Comparison of ENCODE assay signal across 17 cellular contexts in genomic region chr22:36037102-36037758, GRCh38. TPM values are rescaled to one million over a fixed set of nuclear protein-coding genes. Genes with fewer than 3 reads are reported as not detected.
DNase-seq lines count a peak whose midpoint lies in the region; ATAC-seq and TF ChIP-seq lines count a peak whose summit lies in the region.
"Had no signal": no experiment of that assay in that cellular context is flagged by ENCODE, and none has a peak within 500 bp of the region (broad histone marks: within the 10 kb centered on the region; RNA-seq: fewer than 3 reads in every experiment).

No MANE protein-coding gene starts in this region.

- H3K4me1 ChIP-seq in BE2C (peaks cover 21% of the 10 kb centered on the region), GM23338 (ENCODE audit: insufficient read depth) (0 out of 2 replicates have a peak, but pooled peaks cover 3% of the 10 kb centered on the region), neural progenitor cell (peaks cover 16% of the 10 kb centered on the region)

- H3K27ac ChIP-seq in GM23338 (ENCODE audit: low read depth) (no peak overlapping the region), neural progenitor cell (no peak overlapping the region)
- H3K27ac ChIP-seq: KMS-11 had no signal

- H3K27me3 Mint-ChIP-seq in GM23338 (ENCODE audit: insufficient read depth, low read depth, poor library complexity) (peaks cover 5% of the 10 kb centered on the region), neural progenitor cell (ENCODE audit: insufficient read depth, low read depth) (no peaks in the 10 kb centered on the region)

- no peak overlapping the region for H3K9ac ChIP-seq in neural progenitor cell
- H3K9ac ChIP-seq: KMS-11 had no signal

- TF ChIP-seq CTCF in BE2C (IDR thresholded peaks at IDR 0.05; ENCODE audit: low read depth, low read length) = no peak
- TF ChIP-seq CTCF in GM23338 (conservative IDR thresholded peaks at IDR 0.05; ENCODE audit: low read depth in 2 of 2) = no peak
- TF ChIP-seq CTCF in neural progenitor cell (IDR thresholded peaks at IDR 0.05) = no peak

- DNase-seq in BE2C (no peak), GM23338 (ENCODE audit: low spot score) (no peak), islet precursor cell (peak; percentile 57), neural progenitor cell (ENCODE audit: low spot score) (no peak), activated T-cell treated with anti-CD3 and anti-CD28 coated beads for 4 hours (no peak), putamen (ENCODE audit: low spot score) (no peak), cerebellum (ENCODE audit: low spot score) (no peak)
- DNase-seq: C1 segment of cervical spinal cord; CD8-positive, alpha-beta memory T cell; DMS53; EL; HFFc6; MV-4-11; NCI-H1930; NCI-H2171; NCI-H526 had no signal

- H3K79me2 ChIP-seq in GM23338 (replicated peaks; ENCODE audit: insufficient read depth) (no peaks in the 10 kb centered on the region), neural progenitor cell (ENCODE audit: low read depth) (no peaks in the 10 kb centered on the region)

- no peaks in the 10 kb centered on the region; the same call in 2 of the 3 replicates for H3K9me3 Mint-ChIP-seq in GM23338
- peaks cover 2% of the 10 kb centered on the region for H3K9me3 Mint-ChIP-seq in neural progenitor cell
- H3K9me3 Mint-ChIP-seq: HFFc6 had no signal

- ATAC-seq in GM23338 = peak; percentile 52; the same call in 1 of the 3 replicates

- H2AFZ ChIP-seq in GM23338 (peak overlapping the region; percentile 23), neural progenitor cell (replicated peaks) (peak overlapping the region; percentile 44)

- H3K4me3 Mint-ChIP-seq in GM23338 (no peak overlapping the region), neural progenitor cell (peak overlapping the region; percentile 35)
- H3K4me3 Mint-ChIP-seq: CD8-positive, alpha-beta memory T cell; HFFc6 had no signal

- H3K9me2 ChIP-seq in GM23338 (ENCODE audit: insufficient read depth) = no peaks in the 10 kb centered on the region

- H3K4me3 ChIP-seq in BE2C (ENCODE audit: low read depth, low read length) = peak overlapping the region; percentile 36
- H3K4me3 ChIP-seq in GM23338 = no peak overlapping the region
- no peak overlapping the region for H3K4me3 ChIP-seq in neural progenitor cell

- H3K36me3 ChIP-seq in BE2C = no peaks in the 10 kb centered on the region
- no peaks in the 10 kb centered on the region for H3K36me3 ChIP-seq in GM23338 (ENCODE audit: insufficient read depth)
- H3K36me3 ChIP-seq in neural progenitor cell = no peaks in the 10 kb centered on the region

- H3K9me3 ChIP-seq in BE2C (no peaks in the 10 kb centered on the region), neural progenitor cell (ENCODE audit: low read depth) (no peaks in the 10 kb centered on the region)

- H4K20me1 ChIP-seq in GM23338 (replicated peaks; ENCODE audit: insufficient read depth) = no peaks in the 10 kb centered on the region
- H4K20me1 ChIP-seq in neural progenitor cell (ENCODE audit: low read depth) = no peaks in the 10 kb centered on the region

- no peaks in the 10 kb centered on the region for H3K36me3 Mint-ChIP-seq in GM23338 (ENCODE audit: low read depth)
- H3K36me3 Mint-ChIP-seq in neural progenitor cell = peaks cover 2% of the 10 kb centered on the region
- H3K36me3 Mint-ChIP-seq: CD8-positive, alpha-beta memory T cell had no signal

- H3F3A ChIP-seq in GM23338 (replicated peaks; ENCODE audit: low read depth) = no peaks in the 10 kb centered on the region
- H3F3A ChIP-seq in neural progenitor cell (ENCODE audit: low read depth) = peaks cover 9% of the 10 kb centered on the region

- no peak overlapping the region; the same call in 1 of the 2 replicates for H3K27ac Mint-ChIP-seq in GM23338
- H3K27ac Mint-ChIP-seq in neural progenitor cell = no peak overlapping the region
- H3K27ac Mint-ChIP-seq: CD8-positive, alpha-beta memory T cell; HFFc6 had no signal

- H3K27me3 ChIP-seq in BE2C (no peaks in the 10 kb centered on the region), GM23338 (ENCODE audit: insufficient read depth) (no peaks in the 10 kb centered on the region), neural progenitor cell (no peaks in the 10 kb centered on the region)

- peaks cover 22% of the 10 kb centered on the region; the same call in 2 of the 3 replicates for H3K4me1 Mint-ChIP-seq in GM23338
- H3K4me1 Mint-ChIP-seq in neural progenitor cell = peaks cover 18% of the 10 kb centered on the region
- H3K4me1 Mint-ChIP-seq: CD8-positive, alpha-beta memory T cell had no signal

- H3K4me2 ChIP-seq in GM23338 (no peak overlapping the region), neural progenitor cell (no peak overlapping the region)
- H3K4me2 ChIP-seq: KMS-11 had no signal

TF ChIP-seq in GM23338, 12 proteins besides CTCF, POLR2A, EP300 and RAD21 (continues in another document):
- TF ChIP-seq CREB1 (CRISPR knock-in tag; IDR thresholded peaks at IDR 0.05; ENCODE audit: low read depth) (no peak), STAT1 (IDR thresholded peaks at IDR 0.05; ENCODE audit: unreplicated experiment) (no peak), ZNF114 (CRISPR knock-in tag; IDR thresholded peaks at IDR 0.05) (no peak), NANOG (IDR thresholded peaks at IDR 0.05; ENCODE audit: borderline replicate concordance) (no peak), JUNB (IDR thresholded peaks at IDR 0.05; ENCODE audit: unreplicated experiment) (no peak), EZH2 (IDR thresholded peaks at IDR 0.05; ENCODE audit: low read depth, unreplicated experiment) (no peak), ZNF331 (CRISPR knock-in tag; IDR thresholded peaks at IDR 0.05; ENCODE audit: low read depth) (no peak), ZNF462 (CRISPR knock-in tag; IDR thresholded peaks at IDR 0.05) (no peak)

RNA-seq across cellular contexts. Expression of gene RBFOX2, which starts 8.6 kb away (rescaled TPM):
- polyA plus RNA-seq in BE2C (2012; ENCODE audit: insufficient read depth, insufficient read length, low read depth) = 178 TPM
- 130 and 131 TPM in 2 replicates for total RNA-seq in GM23338 (2014; rRNA removed; shearing (Covaris generic))
- polyA plus RNA-seq in GM23338 (2016; fragmentation: Nextera tagmentation; extraction: Ambion mirVana) = 84.8 and 88.8 TPM in 2 replicates
- total RNA-seq in neural progenitor cell (ENCODE audit: low replicate concordance) (163 and 206 TPM in 2 replicates), cerebellum (397 TPM)
